Comparison of ENCODE assay signal across 1 cellular context in genomic region chr11:73145986-73146575, GRCh38.
TF ChIP-seq lines count a peak whose summit lies in the region.

No MANE protein-coding gene starts in this region.

TF ChIP-seq in SK-N-SH, 30 proteins besides CTCF, POLR2A, EP300 and RAD21 (continued from another document):
- TF ChIP-seq ZBTB33 (IDR thresholded peaks at IDR 0.05; ENCODE audit: borderline replicate concordance, low read depth) (no peak), REST (IDR thresholded peaks at IDR 0.05; ENCODE audit: low read depth, low read length) (no peak), IRF3 (IDR thresholded peaks at IDR 0.05; ENCODE audit: low read depth, low read length) (no peak), MEF2A (IDR thresholded peaks at IDR 0.05; ENCODE audit: borderline replicate concordance, low read depth) (no peak), ELF1 (IDR thresholded peaks at IDR 0.05) (no peak), FOSL2 (IDR thresholded peaks at IDR 0.05; ENCODE audit: borderline replicate concordance, low read depth) (no peak), RXRA (IDR thresholded peaks at IDR 0.05; ENCODE audit: borderline replicate concordance, low read depth) (no peak)
